Comparison of ENCODE assay signal across 9 cellular contexts in genomic region chr16:72877374-72878028, GRCh38.
DNase-seq lines count a peak whose midpoint lies in the region; ATAC-seq and TF ChIP-seq lines count a peak whose summit lies in the region.
"Had no signal": no experiment of that assay in that cellular context is flagged by ENCODE, and none has a peak within 500 bp of the region (broad histone marks: within the 10 kb centered on the region; RNA-seq: fewer than 3 reads in every experiment).

No MANE protein-coding gene starts in this region.

- peak; percentile 62 for DNase-seq in 8988T
- DNase-seq in HT-29 (ENCODE audit: low spot score): peak; percentile 54
- peak; percentile 81 for DNase-seq in astrocyte of the spinal cord (ENCODE audit: low read depth, low spot score)
- DNase-seq in kidney glomerular epithelial cell (lab: John Stamatoyannopoulos, UW): peak; percentile 52
- no peak for DNase-seq in DMS79 (lab: John Stamatoyannopoulos, UW)
- DNase-seq in putamen (ENCODE audit: low spot score): no peak
- DNase-seq: esophagus squamous epithelium had no signal

- no peak overlapping the region for H3K4me3 ChIP-seq in astrocyte of the spinal cord (ENCODE audit: low read depth, low read length)
- H3K4me3 ChIP-seq: esophagus squamous epithelium had no signal

- in situ Hi-C loops in astrocyte of the spinal cord (cut with HindIII; ENCODE audit: low sequenced_read_pairs): no loop called here

- no peak for TF ChIP-seq CTCF in astrocyte of the spinal cord (IDR thresholded peaks at IDR 0.05; ENCODE audit: low read depth, low read length)

- no peak for ATAC-seq in GM18511 (IDR thresholded peaks at IDR 0.05; ENCODE audit: unreplicated experiment)
- no peak for ATAC-seq in activated CD4-positive, CD25-positive, alpha-beta regulatory T cell treated with anti-CD3 and anti-CD28 coated beads, Interleukin-2, amount 50 U/mL, for 24 hours

Comparison
In these comparisons a context has a peak if more than half of its experiments do, and no peak if none do; other contexts are left out.
1. DNase-seq: peak in 8988T (single experiment), HT-29 (single experiment), astrocyte of the spinal cord (single experiment) and kidney glomerular epithelial cell (single experiment); none in DMS79 (single experiment) and putamen (single experiment).